12 cellular contexts compared by ENCODE assay signal in genomic region chr12:67989184-67989965, GRCh38. TPM values are rescaled to one million over a fixed set of nuclear protein-coding genes. Genes with fewer than 3 reads are reported as not detected.
DNase-seq lines count a peak whose midpoint lies in the region; ATAC-seq, FAIRE-seq and TF ChIP-seq lines count a peak whose summit lies in the region.
"Had no signal": no experiment of that assay in that cellular context is flagged by ENCODE, and none has a peak within 500 bp of the region (broad histone marks: within the 10 kb centered on the region; RNA-seq: fewer than 3 reads in every experiment).

TSS of gene IFNG-AS1 (plus strand) at chr12:67989447.

- ATAC-seq in GM18909 (IDR thresholded peaks at IDR 0.05; ENCODE audit: poor library complexity, unreplicated experiment) (peak; percentile 45), HG02973 (IDR thresholded peaks at IDR 0.05; ENCODE audit: unreplicated experiment) (peak; percentile 36), activated B cell treated with CpG ODN at 0.5 μM for 24 hours (ENCODE audit: low read depth) (peak; percentile 22), HepG2 (no peak)

- no TSS peak for BruUV-seq in HepG2 (replicated peaks; lab: Mats Ljungman, UMichigan)

- POLR2A ChIA-PET in activated B cell treated with CpG ODN at 0.5 μM for 24 hours (lab: Charles Lee) (interaction anchor here (0.5 to 4.5 kb wide), 7 partner anchors 23 to 720 kb away, joined by 3 to 19 read pairs (median 5); partner anchors contain the start of genes CAND1 and RAP1B), HepG2 (lab: Yijun Ruan, JAX) (no interaction called here)

- H3K9me3 Mint-ChIP-seq in activated B cell treated with CpG ODN at 0.5 μM for 24 hours = peaks cover 9% of the 10 kb centered on the region

- TF ChIP-seq CTCF in activated B cell treated with CpG ODN at 0.5 μM for 24 hours (IDR thresholded peaks at IDR 0.05) (no peak), HepG2 (CRISPR knock-in tag; IDR thresholded peaks at IDR 0.05) (no peak)

- CTCF ChIA-PET in activated B cell treated with CpG ODN at 0.5 μM for 24 hours (lab: Charles Lee) = interaction anchor here (1.0 to 1.4 kb wide), 3 partner anchors 13 to 43 kb away, joined by 3 read pairs; no protein-coding TSS in a partner anchor
- CTCF ChIA-PET in HepG2 (lab: Yijun Ruan, JAX; ENCODE audit: low intra/inter-chr PET ratio, low total read pairs) = no interaction called here

- H3K27ac ChIP-seq in BLaER1 treated with 17β-estradiol and CSF1 and Interleukin-3, amounts not matched to agents 10 nM and 100 nM = peak within 1 kb of the TSS in 6 of 11 experiments; percentile 9 to 59 (median 47); a peak in 11 of 22 replicates
- no peak within 1 kb of the TSS for H3K27ac ChIP-seq in HepG2 (ENCODE audit: extremely low read length, insufficient read depth, low read length)

- peak within 1 kb of the TSS in 5 of 10 experiments; percentile 5 to 28 (median 25); a peak in 5 of 20 replicates for H3K4me3 ChIP-seq in BLaER1 treated with 17β-estradiol and CSF1 and Interleukin-3, amounts not matched to agents 10 nM and 100 nM
- no peak within 1 kb of the TSS for H3K4me3 ChIP-seq in HepG2 (replicated peaks in 1 of 3; ENCODE audit: insufficient read depth in 1 of 3, low read depth in 2 of 3, low read length in 3 of 3)

- no peak for TF ChIP-seq POLR2A in HepG2 (IDR thresholded peaks at IDR 0.05; ENCODE audit: insufficient read depth in 1 of 2, low read depth in 2 of 2, low read length in 2 of 2)

- peaks cover 69% of the 10 kb centered on the region for H3K4me1 Mint-ChIP-seq in activated B cell treated with CpG ODN at 0.5 μM for 24 hours

- FAIRE-seq in HepG2 (lab: Jason Lieb, UNC) = no peak

- no peak for DNase-seq in activated B cell treated with CpG ODN at 0.5 μM for 24 hours
- DNase-seq in NCI-H1048 (lab: John Stamatoyannopoulos, UW) = no peak
- DNase-seq in stimulated activated CD4-positive, alpha-beta T cell treated with anti-CD3 and anti-CD28 coated beads, Interleukin-2, amount 100 ng/mL, for 24 hours = no peak
- DNase-seq in HepG2 (ENCODE audit: low spot score) = no peak
- DNase-seq in DMS153 treated with DMSO at 0.1 percent for 48 hours (lab: John Stamatoyannopoulos, UW; ENCODE audit: unreplicated experiment) = no peak
- DNase-seq: COR-L47, Kasumi-1 had no signal

- in situ Hi-C loops in HepG2 (cut with HindIII; ENCODE audit: extremely low pct_ligation_motif_present, low pct_unique_long_range_greater_than_20kb) = no loop called here

- intact Hi-C loops in activated B cell treated with CpG ODN at 0.5 μM for 24 hours (cut with micrococcal nuclease) (loop anchor here (2.0 to 5.0 kb wide), 2 partner anchors 23 to 292 kb away; no protein-coding TSS in a partner anchor), HepG2 (cut with micrococcal nuclease; ENCODE audit: unreplicated experiment) (no loop called here)

- peaks cover 22 to 42% (median 37%) of the 10 kb centered on the region in 10 experiments for H3K4me1 ChIP-seq in BLaER1 treated with 17β-estradiol and CSF1 and Interleukin-3, amounts not matched to agents 10 nM and 100 nM
- peaks cover 11% of the 10 kb centered on the region for H3K4me1 ChIP-seq in HepG2 (ENCODE audit: insufficient read depth, low read length)

- peak within 1 kb of the TSS; percentile 78 for H3K4me3 Mint-ChIP-seq in activated B cell treated with CpG ODN at 0.5 μM for 24 hours

- no peaks in the 10 kb centered on the region for H4K20me1 ChIP-seq in BLaER1 treated with 17β-estradiol and CSF1 and Interleukin-3, amounts not matched to agents 10 nM and 100 nM
- H4K20me1 ChIP-seq in HepG2 (ENCODE audit: insufficient read depth, low read length) = no peaks in the 10 kb centered on the region

- H3K27me3 Mint-ChIP-seq in activated B cell treated with CpG ODN at 0.5 μM for 24 hours = no peaks in the 10 kb centered on the region

- H3K4me2 ChIP-seq in BLaER1 treated with 17β-estradiol and CSF1 and Interleukin-3, amounts not matched to agents 10 nM and 100 nM = peak within 1 kb of the TSS; percentile 60 to 87 (median 75)
- H3K4me2 ChIP-seq in HepG2 (ENCODE audit: low read depth, low read length) = no peak within 1 kb of the TSS

- H3K36me3 ChIP-seq in BLaER1 treated with 17β-estradiol and CSF1 and Interleukin-3, amounts not matched to agents 10 nM and 100 nM = no peaks in the 10 kb centered on the region; a peak in 1 of 22 replicates
- no peaks in the 10 kb centered on the region for H3K36me3 ChIP-seq in HepG2 (replicated peaks in 1 of 2; ENCODE audit: control insufficient read depth in 1 of 2, insufficient read depth in 2 of 2, low read length in 2 of 2)

- H3K9me3 ChIP-seq in BLaER1 treated with 17β-estradiol and CSF1 and Interleukin-3, amounts not matched to agents 10 nM and 100 nM (replicated peaks in 1 of 11) = peaks cover 0 to 40% (median 28%) of the 10 kb centered on the region in 11 experiments; a peak in 19 of 22 replicates
- H3K9me3 ChIP-seq in HepG2 (ENCODE audit: low read length) = no peaks in the 10 kb centered on the region

- H3K79me2 ChIP-seq in HepG2 (ENCODE audit: insufficient read depth, low read length) = no peaks in the 10 kb centered on the region

- TF ChIP-seq EP300 in HepG2 (IDR thresholded peaks at IDR 0.05; ENCODE audit: low read depth in 2 of 2, low read length in 2 of 2) (no peak), HepG2 (CRISPR knock-in tag; IDR thresholded peaks at IDR 0.05; ENCODE audit: borderline replicate concordance) (no peak)

- peak within 1 kb of the TSS; percentile 94 for H3K27ac Mint-ChIP-seq in activated B cell treated with CpG ODN at 0.5 μM for 24 hours

- peak within 1 kb of the TSS in 3 of 11 experiments; percentile 5 to 25 (median 24); a peak in 5 of 22 replicates for H3K9ac ChIP-seq in BLaER1 treated with 17β-estradiol and CSF1 and Interleukin-3, amounts not matched to agents 10 nM and 100 nM
- H3K9ac ChIP-seq in HepG2 (ENCODE audit: insufficient read depth, low read depth, low read length) = no peak within 1 kb of the TSS

- TF ChIP-seq RAD21 in HepG2 (CRISPR knock-in tag; IDR thresholded peaks at IDR 0.05) = no peak

- WGBS in HepG2 (ENCODE audit: low lambda C conversion rate) = 14% methylated on average over 7 of the region's 7 CpGs

- no peak within 1 kb of the TSS for H2AFZ ChIP-seq in HepG2 (ENCODE audit: low read length)

- no peaks in the 10 kb centered on the region for H3K36me3 Mint-ChIP-seq in activated B cell treated with CpG ODN at 0.5 μM for 24 hours (ENCODE audit: low read depth)

- no peaks in the 10 kb centered on the region for H3K27me3 ChIP-seq in BLaER1 treated with 17β-estradiol and CSF1 and Interleukin-3, amounts not matched to agents 10 nM and 100 nM
- H3K27me3 ChIP-seq in HepG2 (ENCODE audit: control insufficient read depth in 1 of 2, insufficient read depth in 2 of 2, low read length in 2 of 2) = no peaks in the 10 kb centered on the region

RNA-seq across cellular contexts. Expression of gene IFNG-AS1, which starts in this region (rescaled TPM):
- total RNA-seq in activated B cell treated with CpG ODN at 0.5 μM for 24 hours = 2.0 and 3.2 TPM in 2 replicates
- total RNA-seq in HepG2 (2016; rRNA removed; fragmentation: Illumina TruSeq; extraction: Trizol) = not detected in 2 replicates
- total RNA-seq in HepG2 (2016; cell fraction: cytosol; rRNA removed; fragmentation: Illumina TruSeq; extraction: Trizol; ENCODE audit: low read depth) = not detected in 2 replicates
- not detected in 2 replicates for total RNA-seq in HepG2 (2016; cell fraction: insoluble cytoplasmic fraction; rRNA removed; fragmentation: Illumina TruSeq; extraction: Trizol)
- not detected in 2 replicates for total RNA-seq in HepG2 (2016; cell fraction: membrane; rRNA removed; fragmentation: Illumina TruSeq; extraction: Trizol)
- total RNA-seq in HepG2 (2016; cell fraction: nucleus; rRNA removed; fragmentation: Illumina TruSeq; extraction: Trizol) = not detected in 2 replicates
- not detected in 2 replicates for polyA plus RNA-seq in HepG2 (2011; rRNA removed)
- polyA plus RNA-seq in HepG2 (2011; cell fraction: cytosol; rRNA removed) = not detected in 2 replicates
- not detected in 2 replicates for polyA plus RNA-seq in HepG2 (2011; cell fraction: nucleus; rRNA removed)
- not detected in 2 replicates for polyA plus RNA-seq in HepG2 (2012)
- not detected in 2 replicates for polyA plus RNA-seq in HepG2 (2016; cell fraction: cytosol; fragmentation: Illumina TruSeq; extraction: Trizol; ENCODE audit: low read depth)
- not detected in 2 replicates for polyA plus RNA-seq in HepG2 (2016; cell fraction: insoluble cytoplasmic fraction; fragmentation: Illumina TruSeq; extraction: Trizol; ENCODE audit: low read depth)
- not detected in 2 replicates for polyA plus RNA-seq in HepG2 (2016; cell fraction: membrane; fragmentation: Illumina TruSeq; extraction: Trizol; ENCODE audit: low read depth)
- not detected in 2 replicates for polyA plus RNA-seq in HepG2 (2016; cell fraction: nucleus; fragmentation: Illumina TruSeq; extraction: Trizol; ENCODE audit: insufficient read depth, low read depth)
- not detected in 2 replicates for polyA minus RNA-seq in HepG2 (2011; rRNA and poly(A)+ RNA removed; ENCODE audit: low replicate concordance)
- not detected in 2 replicates for polyA minus RNA-seq in HepG2 (2011; cell fraction: cytosol; rRNA and poly(A)+ RNA removed)
- polyA minus RNA-seq in HepG2 (2011; cell fraction: nucleus; rRNA and poly(A)+ RNA removed) = not detected in 2 replicates
- total RNA-seq: kidney epithelial cell, RPMI7951 had no signal
